Comparison of ENCODE assay signal across 21 cellular contexts in the genomic region with DNA sequence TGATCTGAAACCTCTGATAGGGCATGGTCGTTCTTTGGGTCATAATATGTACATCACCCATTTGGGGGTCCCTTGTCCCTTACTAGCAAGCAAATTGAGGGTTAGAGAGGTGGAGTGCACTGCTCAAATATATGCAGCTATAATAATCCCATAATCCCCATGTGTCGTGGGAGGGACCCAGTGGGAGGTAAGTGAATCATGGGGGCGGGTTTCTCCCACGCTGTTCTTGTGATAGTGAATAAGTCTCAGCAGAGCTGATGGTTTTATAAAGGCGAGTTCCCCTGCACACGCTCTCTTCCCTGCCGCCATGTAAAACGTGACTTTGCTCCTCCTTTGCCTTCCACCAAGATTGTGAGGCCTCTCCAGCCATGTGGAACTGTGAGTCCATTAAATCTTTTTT.
"Had no signal": no experiment of that assay in that cellular context is flagged by ENCODE, and none has a peak within 500 bp of the region (broad histone marks: within the 10 kb centered on the region; RNA-seq: fewer than 3 reads in every experiment).

No MANE protein-coding gene starts in this region.

- ATAC-seq: HepG2 had no signal

- DNase-seq: IMR-90, Kasumi-1, MM.1S, NCI-H1092 treated with DMSO at 0.1 percent for 48 hours, NCI-H1436, NCI-H187, NCI-H2029, NCI-H2081 treated with DMSO at 0.1 percent for 48 hours, NCI-H2171, NCI-H345, NCI-H446 treated with DMSO at 0.1 percent for 48 hours, NCI-H510A treated with DMSO at 0.1 percent for 48 hours, NCI-H526, Right ventricle myocardium superior, RPMI8226, SIG-M5, T-helper 1 cell had no signal

- H3K36me3 ChIP-seq: SJSA1 had no signal

- H3K9me3 ChIP-seq: SJSA1 had no signal

- H3K27ac ChIP-seq: KMS-11, SJSA1, SK-N-MC had no signal

- H3K9ac ChIP-seq: KMS-11 had no signal

- H3K4me2 ChIP-seq: KMS-11 had no signal

- H3K27me3 ChIP-seq: SJSA1 had no signal

- H3K4me3 ChIP-seq: SJSA1, SK-N-MC had no signal

- H3K4me1 ChIP-seq: SJSA1 had no signal
